10 cellular contexts compared by ENCODE assay signal in genomic region chr20:51650685-51651134, GRCh38.
DNase-seq lines count a peak whose midpoint lies in the region; ATAC-seq and TF ChIP-seq lines count a peak whose summit lies in the region.
"Had no signal": no experiment of that assay in that cellular context is flagged by ENCODE, and none has a peak within 500 bp of the region (broad histone marks: within the 10 kb centered on the region; RNA-seq: fewer than 3 reads in every experiment).

No MANE protein-coding gene starts in this region.

- no peaks in the 10 kb centered on the region for H3K79me2 ChIP-seq in GM23338 (replicated peaks; ENCODE audit: insufficient read depth)
- H3K79me2 ChIP-seq in smooth muscle cell (ENCODE audit: low read depth), result no peaks in the 10 kb centered on the region

- peak overlapping the region; percentile 77 for H3K27ac Mint-ChIP-seq in GM23338
- H3K27ac Mint-ChIP-seq in activated T-helper 1 cell treated with anti-CD3 and anti-CD28 coated beads, Interleukin-12 subunit alpha, Interleukin-12 subunit beta, Interleukin-2, Interleukin-4 antibody, amounts not matched to agents 30 ng/mL and 10 ng/mL and 1 ng/mL, durations not matched to agents 14 hours and 24 hours and 36 hours, result no peak overlapping the region
- H3K27ac Mint-ChIP-seq: nephron progenitor cell had no signal

- H3K27ac ChIP-seq in GM23338 (ENCODE audit: low read depth) (no peak overlapping the region), smooth muscle cell (ENCODE audit: low read depth) (peak overlapping the region; percentile 37)
- H3K27ac ChIP-seq: WERI-Rb-1 had no signal

- intact Hi-C loops in activated T-helper 1 cell treated with anti-CD3 and anti-CD28 coated beads, Interleukin-12 subunit alpha, Interleukin-12 subunit beta, Interleukin-2, Interleukin-4 antibody, amounts not matched to agents 30 ng/mL and 10 ng/mL and 1 ng/mL, durations not matched to agents 14 hours and 24 hours and 36 hours (cut with micrococcal nuclease), result no loop called here

- H4K20me1 ChIP-seq in GM23338 (replicated peaks; ENCODE audit: insufficient read depth) (no peaks in the 10 kb centered on the region), smooth muscle cell (ENCODE audit: low read depth) (no peaks in the 10 kb centered on the region)

- H3F3A ChIP-seq in GM23338 (replicated peaks; ENCODE audit: low read depth), result no peaks in the 10 kb centered on the region
- no peaks in the 10 kb centered on the region for H3F3A ChIP-seq in smooth muscle cell (ENCODE audit: low read depth)

- peaks cover 1% of the 10 kb centered on the region; the same call in 1 of the 2 replicates for H3K36me3 ChIP-seq in GM23338 (ENCODE audit: insufficient read depth)
- no peaks in the 10 kb centered on the region for H3K36me3 ChIP-seq in smooth muscle cell (ENCODE audit: low read depth)

- H3K4me2 ChIP-seq in GM23338 (no peak overlapping the region), smooth muscle cell (peak overlapping the region; percentile 30)

- H3K9me2 ChIP-seq in GM23338 (ENCODE audit: insufficient read depth), result no peaks in the 10 kb centered on the region

- H3K4me3 ChIP-seq in GM23338, result no peak overlapping the region
- no peak overlapping the region for H3K4me3 ChIP-seq in epithelial cell of proximal tubule (ENCODE audit: low read depth, low read length)
- H3K4me3 ChIP-seq in smooth muscle cell, result no peak overlapping the region

- H3K4me3 Mint-ChIP-seq in GM23338, result no peak overlapping the region
- H3K4me3 Mint-ChIP-seq in activated T-helper 1 cell treated with anti-CD3 and anti-CD28 coated beads, Interleukin-12 subunit alpha, Interleukin-12 subunit beta, Interleukin-2, Interleukin-4 antibody, amounts not matched to agents 30 ng/mL and 10 ng/mL and 1 ng/mL, durations not matched to agents 14 hours and 24 hours and 36 hours, result no peak overlapping the region
- H3K4me3 Mint-ChIP-seq: nephron progenitor cell had no signal

- H3K4me1 Mint-ChIP-seq in GM23338, result peaks cover 1% of the 10 kb centered on the region; the same call in 2 of the 3 replicates
- no peaks in the 10 kb centered on the region for H3K4me1 Mint-ChIP-seq in activated T-helper 1 cell treated with anti-CD3 and anti-CD28 coated beads, Interleukin-12 subunit alpha, Interleukin-12 subunit beta, Interleukin-2, Interleukin-4 antibody, amounts not matched to agents 30 ng/mL and 10 ng/mL and 1 ng/mL, durations not matched to agents 14 hours and 24 hours and 36 hours (ENCODE audit: low read depth)

- H3K27me3 ChIP-seq in GM23338 (ENCODE audit: insufficient read depth) (no peaks in the 10 kb centered on the region), smooth muscle cell (ENCODE audit: low read depth) (no peaks in the 10 kb centered on the region)

- H3K9ac ChIP-seq in smooth muscle cell (ENCODE audit: low read depth), result no peak overlapping the region

- peaks cover 5% of the 10 kb centered on the region for H3K27me3 Mint-ChIP-seq in GM23338 (ENCODE audit: insufficient read depth, low read depth, poor library complexity)
- peaks cover 11% of the 10 kb centered on the region for H3K27me3 Mint-ChIP-seq in activated T-helper 1 cell treated with anti-CD3 and anti-CD28 coated beads, Interleukin-12 subunit alpha, Interleukin-12 subunit beta, Interleukin-2, Interleukin-4 antibody, amounts not matched to agents 30 ng/mL and 10 ng/mL and 1 ng/mL, durations not matched to agents 14 hours and 24 hours and 36 hours (ENCODE audit: insufficient read depth)

- ATAC-seq in GM23338 (no peak), HG02970 (IDR thresholded peaks at IDR 0.05; ENCODE audit: low FRiP score, unreplicated experiment) (no peak)

- no peaks in the 10 kb centered on the region for H3K9me3 ChIP-seq in smooth muscle cell (replicated peaks; ENCODE audit: low read depth)

- H3K36me3 Mint-ChIP-seq in GM23338 (ENCODE audit: low read depth), result peaks cover 4% of the 10 kb centered on the region; the same call in 1 of the 3 replicates
- H3K36me3 Mint-ChIP-seq in activated T-helper 1 cell treated with anti-CD3 and anti-CD28 coated beads, Interleukin-12 subunit alpha, Interleukin-12 subunit beta, Interleukin-2, Interleukin-4 antibody, amounts not matched to agents 30 ng/mL and 10 ng/mL and 1 ng/mL, durations not matched to agents 14 hours and 24 hours and 36 hours (ENCODE audit: low read depth), result no peaks in the 10 kb centered on the region

- DNase-seq in GM23338 (ENCODE audit: low spot score), result no peak
- peak; percentile 26 for DNase-seq in NOMO-1 treated with dmso at 0.1 percent for 144 hours (lab: John Stamatoyannopoulos, UW; ENCODE audit: unreplicated experiment)
- peak; percentile 81 for DNase-seq in epithelial cell of proximal tubule (ENCODE audit: low read depth)
- DNase-seq in smooth muscle cell (lab: John Stamatoyannopoulos, UW; ENCODE audit: unreplicated experiment), result no peak
- no peak for DNase-seq in activated CD4-positive, alpha-beta T cell treated with anti-CD3 and anti-CD28 coated beads, Interleukin-2, amount 50 U/mL, for 4 hours
- DNase-seq in activated T-helper 1 cell treated with anti-CD3 and anti-CD28 coated beads, Interleukin-12 subunit alpha, Interleukin-12 subunit beta, Interleukin-2, Interleukin-4 antibody, amounts not matched to agents 30 ng/mL and 10 ng/mL and 1 ng/mL, durations not matched to agents 14 hours and 24 hours and 36 hours (ENCODE audit: low spot score), result no peak
- DNase-seq: Karpas-422, nephron progenitor cell, WERI-Rb-1 had no signal

- H3K9me3 Mint-ChIP-seq in GM23338, result no peaks in the 10 kb centered on the region
- no peaks in the 10 kb centered on the region for H3K9me3 Mint-ChIP-seq in activated T-helper 1 cell treated with anti-CD3 and anti-CD28 coated beads, Interleukin-12 subunit alpha, Interleukin-12 subunit beta, Interleukin-2, Interleukin-4 antibody, amounts not matched to agents 30 ng/mL and 10 ng/mL and 1 ng/mL, durations not matched to agents 14 hours and 24 hours and 36 hours
- H3K9me3 Mint-ChIP-seq: nephron progenitor cell had no signal

- no peaks in the 10 kb centered on the region for H3K4me1 ChIP-seq in GM23338 (ENCODE audit: insufficient read depth)
- no peaks in the 10 kb centered on the region for H3K4me1 ChIP-seq in smooth muscle cell (ENCODE audit: low read depth)

- no peak overlapping the region for H2AFZ ChIP-seq in GM23338
- no peak overlapping the region for H2AFZ ChIP-seq in smooth muscle cell (ENCODE audit: low read depth)

- TF ChIP-seq CTCF in GM23338 (conservative IDR thresholded peaks at IDR 0.05; ENCODE audit: low read depth in 2 of 2) (no peak), epithelial cell of proximal tubule (conservative IDR thresholded peaks at IDR 0.05; ENCODE audit: low read depth, low read length) (no peak), smooth muscle cell (IDR thresholded peaks at IDR 0.05; ENCODE audit: borderline replicate concordance, insufficient read depth, poor library complexity, severe bottlenecking) (no peak)

- 51% methylated on average over 5 of the region's 5 CpGs for WGBS in smooth muscle cell (ENCODE audit: low lambda C conversion rate)

TF ChIP-seq in GM23338, 12 proteins besides CTCF, POLR2A, EP300 and RAD21:
- no peak for TF ChIP-seq ZNF331 (CRISPR knock-in tag; IDR thresholded peaks at IDR 0.05; ENCODE audit: low read depth)

Comparison
In these comparisons a context has a peak if more than half of its experiments do, and no peak if none do; other contexts are left out.
1. DNase-seq: peak in NOMO-1 treated with dmso at 0.1 percent for 144 hours (single experiment) and epithelial cell of proximal tubule (single experiment); none in GM23338 (single experiment), smooth muscle cell (single experiment), activated CD4-positive, alpha-beta T cell treated with anti-CD3 and anti-CD28 coated beads, Interleukin-2, amount 50 U/mL, for 4 hours (0 of 2) and activated T-helper 1 cell treated with anti-CD3 and anti-CD28 coated beads, Interleukin-12 subunit alpha, Interleukin-12 subunit beta, Interleukin-2, Interleukin-4 antibody, amounts not matched to agents 30 ng/mL and 10 ng/mL and 1 ng/mL, durations not matched to agents 14 hours and 24 hours and 36 hours (single experiment).